ENCODE assay signal across 26 cellular contexts in the genomic region with DNA sequence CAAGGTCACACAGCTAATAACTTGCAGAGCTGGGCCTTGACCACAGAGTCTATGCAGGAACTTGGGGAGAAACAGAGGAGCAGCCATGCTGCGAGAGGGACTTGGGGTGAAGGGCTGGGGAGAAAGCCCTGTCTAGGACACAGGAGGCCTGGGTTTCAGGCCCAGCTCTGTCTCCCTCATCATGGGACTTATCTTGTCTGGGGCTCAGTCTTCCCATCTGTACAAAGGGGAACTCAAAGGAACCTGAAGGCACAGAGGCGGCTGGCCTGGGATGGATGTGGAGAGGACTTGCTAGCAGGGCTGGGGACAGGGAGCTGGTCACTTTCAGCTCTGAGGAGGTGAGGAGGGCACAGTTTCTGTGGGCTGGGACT. TPM values are rescaled to one million over a fixed set of nuclear protein-coding genes. Genes with fewer than 3 reads are reported as not detected.
DNase-seq lines count a peak whose midpoint lies in the region; ATAC-seq, FAIRE-seq and TF ChIP-seq lines count a peak whose summit lies in the region.
"Had no signal": no experiment of that assay in that cellular context is flagged by ENCODE, and none has a peak within 500 bp of the region (broad histone marks: within the 10 kb centered on the region; RNA-seq: fewer than 3 reads in every experiment).

No MANE protein-coding gene starts in this region.

- DNase-seq in K562 (ENCODE audit: extremely low read depth in 1 of 4, low spot score in 3 of 4): no peak
- no peak for DNase-seq in left lobe of liver (ENCODE audit: low spot score)
- DNase-seq in neural progenitor cell (ENCODE audit: low spot score): no peak
- DNase-seq in NCI-H2171 treated with DMSO at 0.1 percent for 48 hours (lab: John Stamatoyannopoulos, UW): no peak
- DNase-seq in stimulated activated CD4-positive, alpha-beta T cell treated with anti-CD3 and anti-CD28 coated beads, Interleukin-4, amount 100 ng/mL, for 24 hours: no peak
- DNase-seq: ACHN; BE2C; C1 segment of cervical spinal cord; CD4-positive, CD25-positive, alpha-beta regulatory T cell; CD8-positive, alpha-beta memory T cell; COR-L47; DMS 273 treated with DMSO at 0.1 percent for 48 hours; DMS79; GDM1; GM23248; HCEC 1CT had no signal

- H3K36me3 ChIP-seq in K562 (ENCODE audit: control insufficient read depth, insufficient read depth, low read length): no peaks in the 10 kb centered on the region
- H3K36me3 ChIP-seq in neural progenitor cell: no peaks in the 10 kb centered on the region
- H3K36me3 ChIP-seq: BE2C had no signal

- H4K20me1 ChIP-seq in K562 (replicated peaks; ENCODE audit: control insufficient read depth, insufficient read depth, low read length): peaks cover 15% of the 10 kb centered on the region; the same call in 1 of the 2 replicates
- H4K20me1 ChIP-seq in neural progenitor cell (ENCODE audit: low read depth): no peaks in the 10 kb centered on the region

- H3K4me2 ChIP-seq in K562 (ENCODE audit: insufficient read depth, low read length) (no peak overlapping the region), neural progenitor cell (no peak overlapping the region)

- peaks cover 80% of the 10 kb centered on the region for H3K4me1 Mint-ChIP-seq in dendritic cell treated with granulocyte-macrophage colony-stimulating factor and Interleukin-4, amounts not matched to agents 40 ng/mL and 50 ng/mL, for 4 days (ENCODE audit: low read depth)
- H3K4me1 Mint-ChIP-seq in neural progenitor cell: peaks cover 18% of the 10 kb centered on the region
- H3K4me1 Mint-ChIP-seq in stimulated activated memory B cell treated with anti-CD40 and anti-IgM and Interleukin-4, amounts not matched to agents 10 μg/mL and 1 μg/mL and 100 μg/mL, for 72 hours: no peaks in the 10 kb centered on the region
- H3K4me1 Mint-ChIP-seq: CD4-positive, CD25-positive, alpha-beta regulatory T cell; CD8-positive, alpha-beta memory T cell; IgD-negative memory B cell had no signal

- H2AFZ ChIP-seq in K562 (ENCODE audit: low read depth, low read length) (no peak overlapping the region), neural progenitor cell (replicated peaks) (no peak overlapping the region)
- H2AFZ ChIP-seq: GM23248 had no signal

- BruUV-seq in K562 (replicated peaks; lab: Mats Ljungman, UMichigan): no TSS peak

- POLR2A ChIA-PET in K562 (lab: Yijun Ruan, JAX): interaction anchor here (0.6 to 1.2 kb wide), 4 partner anchors 9 to 179 kb away, joined by 3 read pairs; no protein-coding TSS in a partner anchor

- no peaks in the 10 kb centered on the region for H3F3A ChIP-seq in neural progenitor cell (ENCODE audit: low read depth)

- H3K4me1 ChIP-seq in K562 (replicated peaks in 1 of 2; ENCODE audit: control insufficient read depth in 2 of 2, insufficient read depth in 2 of 2, low read length in 2 of 2) (peaks cover 0 to 5% of the 10 kb centered on the region in 2 experiments; a peak in 3 of 5 replicates), neural progenitor cell (peaks cover 3% of the 10 kb centered on the region)

- in situ Hi-C loops in K562 (cut with MboI): loop anchor here (5.0 to 10.0 kb wide), 2 partner anchors 59 to 176 kb away; no protein-coding TSS in a partner anchor

- H3K4me3 Mint-ChIP-seq in dendritic cell treated with granulocyte-macrophage colony-stimulating factor and Interleukin-4, amounts not matched to agents 40 ng/mL and 50 ng/mL, for 4 days: no peak overlapping the region
- H3K4me3 Mint-ChIP-seq in neural progenitor cell: no peak overlapping the region
- H3K4me3 Mint-ChIP-seq in stimulated activated memory B cell treated with anti-CD40 and anti-IgM and Interleukin-4, amounts not matched to agents 10 μg/mL and 1 μg/mL and 100 μg/mL, for 72 hours: no peak overlapping the region
- H3K4me3 Mint-ChIP-seq: CD4-positive, CD25-positive, alpha-beta regulatory T cell; CD8-positive, alpha-beta memory T cell; IgD-negative memory B cell had no signal

- intact Hi-C loops in K562 (cut with micrococcal nuclease): no loop called here
- intact Hi-C loops in dendritic cell treated with granulocyte-macrophage colony-stimulating factor and Interleukin-4, amounts not matched to agents 40 ng/mL and 50 ng/mL, for 4 days (cut with micrococcal nuclease): no loop called here

- no peak for TF ChIP-seq POLR2A in K562 (conservative IDR thresholded peaks at IDR 0.05)

- H3K79me2 ChIP-seq in K562 (ENCODE audit: control insufficient read depth, insufficient read depth, low read length): no peaks in the 10 kb centered on the region
- no peaks in the 10 kb centered on the region for H3K79me2 ChIP-seq in neural progenitor cell (ENCODE audit: low read depth)

- H3K36me3 Mint-ChIP-seq in dendritic cell treated with granulocyte-macrophage colony-stimulating factor and Interleukin-4, amounts not matched to agents 40 ng/mL and 50 ng/mL, for 4 days (ENCODE audit: low read depth): peaks cover 88% of the 10 kb centered on the region
- no peaks in the 10 kb centered on the region for H3K36me3 Mint-ChIP-seq in neural progenitor cell
- no peaks in the 10 kb centered on the region for H3K36me3 Mint-ChIP-seq in stimulated activated memory B cell treated with anti-CD40 and anti-IgM and Interleukin-4, amounts not matched to agents 10 μg/mL and 1 μg/mL and 100 μg/mL, for 72 hours
- H3K36me3 Mint-ChIP-seq: CD4-positive, CD25-positive, alpha-beta regulatory T cell; CD8-positive, alpha-beta memory T cell; IgD-negative memory B cell had no signal

- TF ChIP-seq RAD21 in K562 (CRISPR knock-in tag; conservative IDR thresholded peaks at IDR 0.05 in 1 of 2, IDR thresholded peaks at IDR 0.05 in 1 of 2): no peak

- no peaks in the 10 kb centered on the region; a peak in 1 of 5 replicates for H3K27me3 ChIP-seq in K562 (ENCODE audit: control insufficient read depth in 2 of 2, insufficient read depth in 2 of 2, low read length in 2 of 2)
- peaks cover 6% of the 10 kb centered on the region for H3K27me3 ChIP-seq in neural progenitor cell
- H3K27me3 ChIP-seq: BE2C had no signal

- ATAC-seq in K562 (no peak), left lobe of liver (peak; percentile 13), HG02678 (IDR thresholded peaks at IDR 0.05; ENCODE audit: unreplicated experiment) (no peak)
- no peak for ATAC-seq in stimulated activated memory B cell treated with anti-CD40 and anti-IgM and Interleukin-4, amounts not matched to agents 10 μg/mL and 1 μg/mL and 100 μg/mL, for 72 hours

- TF ChIP-seq CTCF in K562 (IDR thresholded peaks at IDR 0.05 in 2 of 3, conservative IDR thresholded peaks at IDR 0.05 in 1 of 3; ENCODE audit: insufficient read depth in 2 of 3, low read depth in 1 of 3, low read length in 3 of 3): no peak
- TF ChIP-seq CTCF in neural progenitor cell (IDR thresholded peaks at IDR 0.05): no peak

- H3K27me3 Mint-ChIP-seq in dendritic cell treated with granulocyte-macrophage colony-stimulating factor and Interleukin-4, amounts not matched to agents 40 ng/mL and 50 ng/mL, for 4 days: peaks cover 14% of the 10 kb centered on the region
- peaks cover 18% of the 10 kb centered on the region for H3K27me3 Mint-ChIP-seq in neural progenitor cell (ENCODE audit: insufficient read depth, low read depth)
- no peaks in the 10 kb centered on the region for H3K27me3 Mint-ChIP-seq in stimulated activated memory B cell treated with anti-CD40 and anti-IgM and Interleukin-4, amounts not matched to agents 10 μg/mL and 1 μg/mL and 100 μg/mL, for 72 hours

- no peaks in the 10 kb centered on the region for H3K9me3 Mint-ChIP-seq in dendritic cell treated with granulocyte-macrophage colony-stimulating factor and Interleukin-4, amounts not matched to agents 40 ng/mL and 50 ng/mL, for 4 days
- H3K9me3 Mint-ChIP-seq in neural progenitor cell: no peaks in the 10 kb centered on the region
- no peaks in the 10 kb centered on the region for H3K9me3 Mint-ChIP-seq in stimulated activated memory B cell treated with anti-CD40 and anti-IgM and Interleukin-4, amounts not matched to agents 10 μg/mL and 1 μg/mL and 100 μg/mL, for 72 hours
- H3K9me3 Mint-ChIP-seq: CD4-positive, CD25-positive, alpha-beta regulatory T cell; CD8-positive, alpha-beta memory T cell; IgD-negative memory B cell had no signal

- H3K9me1 ChIP-seq in K562 (ENCODE audit: control insufficient read depth, insufficient read depth, low read length): no peaks in the 10 kb centered on the region

- H3K4me3 ChIP-seq in K562 (no peak overlapping the region), neural progenitor cell (no peak overlapping the region)
- H3K4me3 ChIP-seq: GM23248 had no signal

- H3K27ac ChIP-seq in K562 (ENCODE audit: extremely low read depth, low read depth, low read length): no peak overlapping the region
- no peak overlapping the region for H3K27ac ChIP-seq in neural progenitor cell
- H3K27ac ChIP-seq: GM23248 had no signal

- CTCF ChIA-PET in K562 (lab: Yijun Ruan, JAX; ENCODE audit: low intra/inter-chr PET ratio): interaction anchor here (2.1 kb wide), 1 partner anchor 180 kb away, joined by 22 read pairs; no protein-coding TSS in a partner anchor

- H3K27ac Mint-ChIP-seq in dendritic cell treated with granulocyte-macrophage colony-stimulating factor and Interleukin-4, amounts not matched to agents 40 ng/mL and 50 ng/mL, for 4 days: peak overlapping the region; percentile 77
- H3K27ac Mint-ChIP-seq in neural progenitor cell: peak overlapping the region; percentile 42
- H3K27ac Mint-ChIP-seq in stimulated activated memory B cell treated with anti-CD40 and anti-IgM and Interleukin-4, amounts not matched to agents 10 μg/mL and 1 μg/mL and 100 μg/mL, for 72 hours: no peak overlapping the region
- H3K27ac Mint-ChIP-seq: CD4-positive, CD25-positive, alpha-beta regulatory T cell; CD8-positive, alpha-beta memory T cell; IgD-negative memory B cell had no signal

- FAIRE-seq in K562 (lab: Jason Lieb, UNC): no peak
- FAIRE-seq: A204.1, GM12892, GM18507, H54, HTR-8/SVneo had no signal

- WGBS in K562 (ENCODE audit: insufficient coverage, low coverage, missing lambda C conversion rate): 58% methylated on average over 2 of the region's 2 CpGs

- H3K9ac ChIP-seq in K562 (ENCODE audit: insufficient read depth in 1 of 2, low read depth in 2 of 2, low read length in 2 of 2): no peak overlapping the region
- no peak overlapping the region for H3K9ac ChIP-seq in neural progenitor cell
- H3K9ac ChIP-seq: GM23248 had no signal

- H3K9me3 ChIP-seq in K562 (replicated peaks; ENCODE audit: control insufficient read depth, insufficient read depth, low read depth, low read length) (no peaks in the 10 kb centered on the region), neural progenitor cell (ENCODE audit: low read depth) (no peaks in the 10 kb centered on the region)
- H3K9me3 ChIP-seq: BE2C had no signal

- TF ChIP-seq EP300 in K562 (IDR thresholded peaks at IDR 0.05; ENCODE audit: low read length): no peak

RNA-seq across cellular contexts. Expression of gene TPBGL, which starts 36.9 kb away (rescaled TPM):
- total RNA-seq in K562 (2011; cell fraction: chromatin; rRNA removed; ENCODE audit: low replicate concordance): not detected in 2 replicates
- total RNA-seq in K562 (2011; cell fraction: nucleolus; rRNA removed): 0.26 TPM in 1 of 2 replicates, not detected in the other
- total RNA-seq in K562 (2011; cell fraction: nucleoplasm; rRNA removed): 0.15 TPM in 1 of 2 replicates, not detected in the other
- total RNA-seq in K562 (2014; rRNA removed) (not detected in 2 replicates), K562 (2014; rRNA removed; fragmentation: Illumina TruSeq; extraction: Trizol) (not detected in 2 replicates), K562 (2015; rRNA removed; fragmentation: Illumina TruSeq; extraction: Trizol) (0.04 TPM in 1 of 2 replicates, not detected in the other), K562 (2021) (0.11 and 0.22 TPM in 2 replicates), left lobe of liver (not detected), neural progenitor cell (ENCODE audit: low replicate concordance) (not detected in 2 replicates)
- polyA plus RNA-seq in K562 (2011; rRNA removed) (not detected in 2 replicates), K562 (2014; fragmentation: Illumina TruSeq; extraction: Trizol) (0.06 and 0.11 TPM in 2 replicates), K562 (2014; fragmentation: Nextera tagmentation; extraction: Ambion mirVana) (not detected), K562 (2014; rRNA removed) (not detected in 2 replicates)
- 0.04 TPM in 1 of 2 replicates, not detected in the other for polyA plus RNA-seq in K562 (2011; cell fraction: cytosol; rRNA removed)
- polyA plus RNA-seq in K562 (2011; cell fraction: nucleus; rRNA removed): 0.04 TPM in 2 replicates
- 0.06 and 0.20 TPM in 2 replicates for polyA plus RNA-seq in K562 (2012)
- polyA minus RNA-seq in K562 (2011; rRNA and poly(A)+ RNA removed): not detected in 2 replicates
- polyA minus RNA-seq in K562 (2011; cell fraction: cytosol; rRNA and poly(A)+ RNA removed): not detected in 2 replicates
- polyA minus RNA-seq in K562 (2011; cell fraction: nucleus; rRNA and poly(A)+ RNA removed): not detected in 2 replicates
- total RNA-seq: Daoy, GM23248 had no signal
- polyA plus RNA-seq: GM23248, IgD-negative memory B cell had no signal

RNA-seq across cellular contexts. Expression of gene SLCO2B1, which starts 52.7 kb away (rescaled TPM):
- 25.3 and 26.7 TPM in 2 replicates for total RNA-seq in K562 (2011; cell fraction: chromatin; rRNA removed; ENCODE audit: low replicate concordance)
- 13.2 and 14.5 TPM in 2 replicates for total RNA-seq in K562 (2011; cell fraction: nucleolus; rRNA removed)
- total RNA-seq in K562 (2011; cell fraction: nucleoplasm; rRNA removed): 14.8 and 19.4 TPM in 2 replicates
- total RNA-seq in K562 (2014; rRNA removed) (6.2 and 7.5 TPM in 2 replicates), K562 (2014; rRNA removed; fragmentation: Illumina TruSeq; extraction: Trizol) (8.5 and 9.2 TPM in 2 replicates), K562 (2015; rRNA removed; fragmentation: Illumina TruSeq; extraction: Trizol) (13.8 and 14.7 TPM in 2 replicates), K562 (2021) (11.6 and 13.1 TPM in 2 replicates), left lobe of liver (327 TPM), neural progenitor cell (ENCODE audit: low replicate concordance) (0.07 and 0.12 TPM in 2 replicates)
- polyA plus RNA-seq in K562 (2011; rRNA removed) (2.8 and 4.7 TPM in 2 replicates), K562 (2014; fragmentation: Illumina TruSeq; extraction: Trizol) (11.3 and 12.3 TPM in 2 replicates), K562 (2014; fragmentation: Nextera tagmentation; extraction: Ambion mirVana) (1 to 10 TPM in 1 of 2 experiments, under 1 TPM in 1; 0.70 to 1.8 TPM), K562 (2014; rRNA removed) (7.6 and 12.9 TPM in 2 replicates)
- polyA plus RNA-seq in K562 (2011; cell fraction: cytosol; rRNA removed): 1.4 and 4.9 TPM in 2 replicates
- 5.4 and 17.4 TPM in 2 replicates for polyA plus RNA-seq in K562 (2011; cell fraction: nucleus; rRNA removed)
- 17.0 and 18.1 TPM in 2 replicates for polyA plus RNA-seq in K562 (2012)
- polyA minus RNA-seq in K562 (2011; rRNA and poly(A)+ RNA removed): 4.3 and 5.0 TPM in 2 replicates
- 3.2 and 5.4 TPM in 2 replicates for polyA minus RNA-seq in K562 (2011; cell fraction: cytosol; rRNA and poly(A)+ RNA removed)
- 7.4 and 8.1 TPM in 2 replicates for polyA minus RNA-seq in K562 (2011; cell fraction: nucleus; rRNA and poly(A)+ RNA removed)
- total RNA-seq: CD4-positive, CD25-positive, alpha-beta regulatory T cell; GM23248 had no signal
- polyA plus RNA-seq: CD4-positive, CD25-positive, alpha-beta regulatory T cell; CD8-positive, alpha-beta memory T cell; GM23248; IgD-negative memory B cell had no signal

Comparison
In these comparisons a context has a peak if more than half of its experiments do, and no peak if none do; other contexts are left out.
1. RNA of gene SLCO2B1, which starts 52.7 kb away (total RNA-seq): 327 TPM in left lobe of liver (single experiment); 6.2 to 26.7 TPM in K562 and 0.07 to 0.12 TPM in neural progenitor cell; every median in the first group is over 10 times any median in the second.